In the genomic region with DNA sequence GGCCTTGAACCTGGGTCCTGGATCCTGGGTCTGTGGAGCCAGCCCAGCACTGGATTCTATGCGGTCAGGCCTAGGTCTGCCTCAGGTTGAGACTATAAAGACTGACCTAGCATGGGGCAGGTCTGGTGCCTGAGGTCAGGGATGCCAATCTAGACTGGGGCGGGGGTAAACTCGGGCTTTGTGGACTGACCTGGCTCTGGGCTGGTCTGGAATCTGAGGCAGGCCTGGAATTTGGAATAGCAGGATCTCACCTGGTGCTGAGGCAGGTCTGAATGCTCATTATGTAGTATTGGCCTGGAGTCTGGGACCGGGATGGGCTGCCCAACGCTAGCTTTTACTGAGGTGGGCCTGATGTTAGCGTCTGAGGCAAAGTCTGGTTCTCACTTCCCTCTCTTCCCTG, we compare ENCODE assay signal across 1 cellular context.
A peak's percentile ranks its signal among the peaks of the same experiment; 100 is the strongest.
TF ChIP-seq lines count a peak whose summit lies in the region.

No MANE protein-coding gene starts in this region.

TF ChIP-seq in H1, 55 proteins besides CTCF, POLR2A, EP300 and RAD21 (continued from another document):
- TF ChIP-seq PHF8 (conservative IDR thresholded peaks at IDR 0.05; ENCODE audit: low read depth, low read length) (no peak), NRF1 (IDR thresholded peaks at IDR 0.05; ENCODE audit: low read depth, low read length) (no peak), RFX5 (IDR thresholded peaks at IDR 0.05; ENCODE audit: borderline replicate concordance, low read depth, low read length) (no peak), TEAD4 (IDR thresholded peaks at IDR 0.05; ENCODE audit: low read depth, low read length) (peak; percentile 96), CREB1 (IDR thresholded peaks at IDR 0.05) (0 out of 2 replicates have a peak, but pooled peaks have one; percentile 21), EGR1 (IDR thresholded peaks at IDR 0.05; ENCODE audit: borderline replicate concordance, low read depth, low read length) (no peak)
